ENCODE assay signal across 15 cellular contexts in the genomic region with DNA sequence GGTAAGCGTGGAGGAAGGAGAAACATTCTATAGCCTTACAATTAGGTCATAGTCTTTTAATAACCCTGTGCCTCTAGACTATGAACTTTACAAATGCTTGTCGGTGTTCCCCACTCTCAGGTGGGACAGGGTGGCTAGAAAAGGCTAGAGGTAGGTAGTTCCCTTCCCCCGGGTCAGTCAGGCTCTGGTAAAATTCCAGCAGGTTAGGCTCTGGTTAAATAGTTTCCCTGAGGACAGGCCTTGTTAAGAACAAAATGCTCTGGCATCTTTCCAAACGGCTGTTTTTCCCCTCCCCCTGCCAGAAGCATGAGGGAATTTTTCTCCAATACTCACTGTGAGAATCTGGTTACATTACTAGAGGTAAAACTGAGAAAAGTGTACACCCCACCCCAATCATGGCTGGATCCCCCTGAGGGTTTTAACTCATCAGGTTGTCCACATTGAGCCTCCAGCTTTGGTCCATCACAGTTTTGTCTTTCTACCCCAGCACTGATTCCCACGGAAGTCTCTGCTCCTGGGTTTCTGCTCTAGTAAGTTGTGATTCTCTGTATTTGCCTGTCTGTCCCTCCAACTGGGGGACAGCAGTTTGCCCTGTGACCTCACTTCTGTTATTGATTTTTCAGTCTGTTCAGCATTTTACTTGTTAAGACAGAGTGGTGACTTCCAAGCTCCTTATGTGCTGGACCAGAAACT.
DNase-seq lines count a peak whose midpoint lies in the region; ATAC-seq and TF ChIP-seq lines count a peak whose summit lies in the region.
"Had no signal": no experiment of that assay in that cellular context is flagged by ENCODE, and none has a peak within 500 bp of the region (broad histone marks: within the 10 kb centered on the region; RNA-seq: fewer than 3 reads in every experiment).

No MANE protein-coding gene starts in this region.

- no TSS peak for BruUV-seq in MCF 10A (replicated peaks; lab: Mats Ljungman, UMichigan)

- TF ChIP-seq CTCF in MCF 10A (IDR thresholded peaks at IDR 0.05; ENCODE audit: unreplicated experiment), result no peak
- no peak for TF ChIP-seq CTCF in breast epithelium (IDR thresholded peaks at IDR 0.05)
- no peak for TF ChIP-seq CTCF in colonic mucosa (IDR thresholded peaks at IDR 0.05)
- no peak for TF ChIP-seq CTCF in lower leg skin (IDR thresholded peaks at IDR 0.05)
- no peak for TF ChIP-seq CTCF in CD4-positive, alpha-beta T cell (IDR thresholded peaks at IDR 0.05)

- no peaks in the 10 kb centered on the region for H3K9me3 Mint-ChIP-seq in MCF 10A (ENCODE audit: unreplicated experiment)
- no peaks in the 10 kb centered on the region for H3K9me3 Mint-ChIP-seq in CD4-positive, alpha-beta T cell
- H3K9me3 Mint-ChIP-seq: activated naive CD4-positive, alpha-beta T cell treated with anti-CD3 and anti-CD28 coated beads, Interleukin-2, amount 50 U/mL, for 24 hours had no signal

- peaks cover 6% of the 10 kb centered on the region for H3K36me3 Mint-ChIP-seq in MCF 10A (ENCODE audit: insufficient read depth, unreplicated experiment)
- H3K36me3 Mint-ChIP-seq in CD4-positive, alpha-beta T cell (ENCODE audit: low read depth), result no peaks in the 10 kb centered on the region
- H3K36me3 Mint-ChIP-seq: activated naive CD4-positive, alpha-beta T cell treated with anti-CD3 and anti-CD28 coated beads, Interleukin-2, amount 50 U/mL, for 24 hours had no signal

- peaks cover 23% of the 10 kb centered on the region for H3K4me1 Mint-ChIP-seq in MCF 10A (ENCODE audit: insufficient read depth, unreplicated experiment)
- H3K4me1 Mint-ChIP-seq in CD4-positive, alpha-beta T cell (ENCODE audit: low read depth), result no peaks in the 10 kb centered on the region
- H3K4me1 Mint-ChIP-seq: activated naive CD4-positive, alpha-beta T cell treated with anti-CD3 and anti-CD28 coated beads, Interleukin-2, amount 50 U/mL, for 24 hours had no signal

- TF ChIP-seq POLR2A in breast epithelium (IDR thresholded peaks at IDR 0.05) (no peak), lower leg skin (IDR thresholded peaks at IDR 0.05) (no peak)

- POLR2A ChIA-PET in MCF 10A (lab: Yijun Ruan, JAX), result interaction anchor here (0.6 to 1.1 kb wide), 2 partner anchors 9 to 229 kb away, joined by 3 read pairs; no protein-coding TSS in a partner anchor
- POLR2A ChIA-PET in CD4-positive, alpha-beta T cell (lab: Charles Lee), result no interaction called here

- H3K9ac ChIP-seq in colonic mucosa (ENCODE audit: low read depth in 2 of 2, low read length in 2 of 2), result peak overlapping the region in 1 of 2 donors; percentile 19

- H3K27me3 Mint-ChIP-seq in MCF 10A (ENCODE audit: insufficient read depth, unreplicated experiment), result no peaks in the 10 kb centered on the region
- no peaks in the 10 kb centered on the region for H3K27me3 Mint-ChIP-seq in CD4-positive, alpha-beta T cell

- no peak overlapping the region for H3K4me3 Mint-ChIP-seq in MCF 10A (ENCODE audit: unreplicated experiment)
- no peak overlapping the region for H3K4me3 Mint-ChIP-seq in CD4-positive, alpha-beta T cell
- H3K4me3 Mint-ChIP-seq: activated naive CD4-positive, alpha-beta T cell treated with anti-CD3 and anti-CD28 coated beads, Interleukin-2, amount 50 U/mL, for 24 hours had no signal

- H3K27ac ChIP-seq in breast epithelium (no peak overlapping the region), colonic mucosa (peak overlapping the region; percentile 24)
- H3K27ac ChIP-seq in CD4-positive, alpha-beta T cell (ENCODE audit: low read depth, low read length), result no peak overlapping the region
- H3K27ac ChIP-seq: esophagus muscularis mucosa, SK-N-MC, spleen had no signal

- H3K27ac Mint-ChIP-seq in MCF 10A (ENCODE audit: low read depth, unreplicated experiment), result no peak overlapping the region
- H3K27ac Mint-ChIP-seq in CD4-positive, alpha-beta T cell, result no peak overlapping the region
- H3K27ac Mint-ChIP-seq: activated naive CD4-positive, alpha-beta T cell treated with anti-CD3 and anti-CD28 coated beads, Interleukin-2, amount 50 U/mL, for 24 hours had no signal

- peak; percentile 51 for DNase-seq in MCF 10A (ENCODE audit: unreplicated experiment)
- DNase-seq in breast epithelium (ENCODE audit: low spot score in 2 of 2), result no peak
- DNase-seq in colonic mucosa, result peak; percentile 65
- no peak for DNase-seq in left lobe of liver (ENCODE audit: low spot score)
- DNase-seq in lower leg skin (ENCODE audit: low spot score in 2 of 2), result no peak
- no peak for DNase-seq in CD4-positive, alpha-beta T cell
- DNase-seq: activated CD4-positive, alpha-beta T cell treated with anti-CD3 and anti-CD28 coated beads, Interleukin-2, amount 50 U/mL, for 4 hours; NCI-H1436 treated with DMSO at 0.1 percent for 48 hours; spleen had no signal

- H3K9me3 ChIP-seq in breast epithelium (no peaks in the 10 kb centered on the region), colonic mucosa (no peaks in the 10 kb centered on the region)
- no peaks in the 10 kb centered on the region for H3K9me3 ChIP-seq in CD4-positive, alpha-beta T cell (ENCODE audit: control insufficient read depth, low read length)
- H3K9me3 ChIP-seq: esophagus muscularis mucosa, spleen had no signal

- no peaks in the 10 kb centered on the region for H3K27me3 ChIP-seq in breast epithelium
- no peaks in the 10 kb centered on the region for H3K27me3 ChIP-seq in colonic mucosa
- H3K27me3 ChIP-seq in CD4-positive, alpha-beta T cell (ENCODE audit: control insufficient read depth, insufficient read depth, low read length), result no peaks in the 10 kb centered on the region
- H3K27me3 ChIP-seq: esophagus muscularis mucosa, spleen had no signal

- H3K4me1 ChIP-seq in breast epithelium (no peaks in the 10 kb centered on the region), colonic mucosa (peaks cover 4% of the 10 kb centered on the region)

- intact Hi-C loops in MCF 10A (cut with micrococcal nuclease) (no loop called here), breast epithelium (cut with DNase I; ENCODE audit: low total_unique reads) (no loop called here), colonic mucosa (cut with DNase I) (no loop called here), lower leg skin (cut with DNase I; ENCODE audit: low total_unique reads) (no loop called here)
- intact Hi-C loops in CD4-positive, alpha-beta T cell (cut with DNase I, micrococcal nuclease), result no loop called here

- CTCF ChIA-PET in MCF 10A (lab: Yijun Ruan, JAX), result no interaction called here
- CTCF ChIA-PET in CD4-positive, alpha-beta T cell (lab: Charles Lee), result no interaction called here

- 49 to 63% methylated on average over 5 of the region's 5 CpGs for WGBS in lower leg skin, 2 donors

- no peak overlapping the region for H3K4me3 ChIP-seq in breast epithelium
- no peak overlapping the region for H3K4me3 ChIP-seq in colonic mucosa
- no peak overlapping the region for H3K4me3 ChIP-seq in lower leg skin (ENCODE audit: low read depth, poor library complexity, severe bottlenecking)
- H3K4me3 ChIP-seq: esophagus muscularis mucosa, lung, SK-N-MC, spleen had no signal

- H3K36me3 ChIP-seq in breast epithelium, result no peaks in the 10 kb centered on the region
- H3K36me3 ChIP-seq in colonic mucosa, result no peaks in the 10 kb centered on the region
- H3K36me3 ChIP-seq: esophagus muscularis mucosa, spleen had no signal

- peak; percentile 30 for ATAC-seq in left lobe of liver
- ATAC-seq in HG02973 (IDR thresholded peaks at IDR 0.05; ENCODE audit: unreplicated experiment), result no peak
- ATAC-seq in GM21447 (IDR thresholded peaks at IDR 0.05; ENCODE audit: unreplicated experiment), result no peak
- ATAC-seq in CD4-positive, alpha-beta T cell (ENCODE audit: poor library complexity), result no peak

Comparison
In these comparisons a context has a peak if more than half of its experiments do, and no peak if none do; other contexts are left out.
1. DNase-seq: peak in MCF 10A (single experiment) and colonic mucosa (single experiment); none in breast epithelium (0 of 2), left lobe of liver (single experiment), lower leg skin (0 of 2) and CD4-positive, alpha-beta T cell (0 of 10).